Comparison of ENCODE assay signal across 1 cellular context in the genomic region with DNA sequence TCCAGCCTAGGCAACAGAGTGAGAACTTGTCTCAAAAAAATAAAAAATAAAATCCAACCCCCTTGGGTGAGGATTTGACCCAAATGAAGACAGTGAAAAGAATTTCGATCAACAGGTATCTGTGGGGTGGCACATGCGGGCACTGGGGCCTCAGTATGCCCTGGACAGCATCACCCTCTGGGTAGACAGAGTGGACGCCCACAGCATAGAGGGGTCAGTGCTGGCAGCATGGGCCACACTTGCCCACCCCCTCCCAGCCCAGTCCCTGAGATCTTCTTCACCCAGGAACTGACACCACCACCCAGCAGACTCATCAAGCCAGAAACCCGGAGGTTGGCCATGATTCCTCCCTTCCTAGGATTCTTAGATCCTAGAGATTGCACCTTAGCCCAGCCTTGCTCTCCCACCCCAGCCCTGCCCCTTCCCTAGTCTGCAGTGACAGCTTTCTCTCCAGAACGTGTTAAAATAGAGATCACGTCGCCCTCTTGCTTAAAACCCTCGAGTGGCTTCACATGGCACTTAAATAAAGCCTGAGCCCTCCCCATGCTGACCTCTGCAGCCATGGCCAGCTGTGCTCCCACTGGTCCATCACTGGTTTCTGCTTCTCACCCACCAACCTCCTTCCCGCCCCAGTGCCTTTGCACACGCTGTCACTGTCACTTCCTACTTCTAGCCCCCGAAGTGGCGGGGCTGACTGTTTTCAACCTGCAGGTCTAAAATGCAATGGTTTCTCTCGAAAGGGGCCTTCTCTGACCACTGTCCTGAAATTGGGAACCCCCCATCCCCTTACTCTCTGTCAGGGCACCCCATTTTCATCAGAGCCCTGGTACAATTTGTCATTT.
TF ChIP-seq lines count a peak whose summit lies in the region.

No MANE protein-coding gene starts in this region.

TF ChIP-seq in HEK293, 187 proteins besides CTCF, POLR2A, EP300 and RAD21 (continued from another document):
- TF ChIP-seq, protein P1, sequence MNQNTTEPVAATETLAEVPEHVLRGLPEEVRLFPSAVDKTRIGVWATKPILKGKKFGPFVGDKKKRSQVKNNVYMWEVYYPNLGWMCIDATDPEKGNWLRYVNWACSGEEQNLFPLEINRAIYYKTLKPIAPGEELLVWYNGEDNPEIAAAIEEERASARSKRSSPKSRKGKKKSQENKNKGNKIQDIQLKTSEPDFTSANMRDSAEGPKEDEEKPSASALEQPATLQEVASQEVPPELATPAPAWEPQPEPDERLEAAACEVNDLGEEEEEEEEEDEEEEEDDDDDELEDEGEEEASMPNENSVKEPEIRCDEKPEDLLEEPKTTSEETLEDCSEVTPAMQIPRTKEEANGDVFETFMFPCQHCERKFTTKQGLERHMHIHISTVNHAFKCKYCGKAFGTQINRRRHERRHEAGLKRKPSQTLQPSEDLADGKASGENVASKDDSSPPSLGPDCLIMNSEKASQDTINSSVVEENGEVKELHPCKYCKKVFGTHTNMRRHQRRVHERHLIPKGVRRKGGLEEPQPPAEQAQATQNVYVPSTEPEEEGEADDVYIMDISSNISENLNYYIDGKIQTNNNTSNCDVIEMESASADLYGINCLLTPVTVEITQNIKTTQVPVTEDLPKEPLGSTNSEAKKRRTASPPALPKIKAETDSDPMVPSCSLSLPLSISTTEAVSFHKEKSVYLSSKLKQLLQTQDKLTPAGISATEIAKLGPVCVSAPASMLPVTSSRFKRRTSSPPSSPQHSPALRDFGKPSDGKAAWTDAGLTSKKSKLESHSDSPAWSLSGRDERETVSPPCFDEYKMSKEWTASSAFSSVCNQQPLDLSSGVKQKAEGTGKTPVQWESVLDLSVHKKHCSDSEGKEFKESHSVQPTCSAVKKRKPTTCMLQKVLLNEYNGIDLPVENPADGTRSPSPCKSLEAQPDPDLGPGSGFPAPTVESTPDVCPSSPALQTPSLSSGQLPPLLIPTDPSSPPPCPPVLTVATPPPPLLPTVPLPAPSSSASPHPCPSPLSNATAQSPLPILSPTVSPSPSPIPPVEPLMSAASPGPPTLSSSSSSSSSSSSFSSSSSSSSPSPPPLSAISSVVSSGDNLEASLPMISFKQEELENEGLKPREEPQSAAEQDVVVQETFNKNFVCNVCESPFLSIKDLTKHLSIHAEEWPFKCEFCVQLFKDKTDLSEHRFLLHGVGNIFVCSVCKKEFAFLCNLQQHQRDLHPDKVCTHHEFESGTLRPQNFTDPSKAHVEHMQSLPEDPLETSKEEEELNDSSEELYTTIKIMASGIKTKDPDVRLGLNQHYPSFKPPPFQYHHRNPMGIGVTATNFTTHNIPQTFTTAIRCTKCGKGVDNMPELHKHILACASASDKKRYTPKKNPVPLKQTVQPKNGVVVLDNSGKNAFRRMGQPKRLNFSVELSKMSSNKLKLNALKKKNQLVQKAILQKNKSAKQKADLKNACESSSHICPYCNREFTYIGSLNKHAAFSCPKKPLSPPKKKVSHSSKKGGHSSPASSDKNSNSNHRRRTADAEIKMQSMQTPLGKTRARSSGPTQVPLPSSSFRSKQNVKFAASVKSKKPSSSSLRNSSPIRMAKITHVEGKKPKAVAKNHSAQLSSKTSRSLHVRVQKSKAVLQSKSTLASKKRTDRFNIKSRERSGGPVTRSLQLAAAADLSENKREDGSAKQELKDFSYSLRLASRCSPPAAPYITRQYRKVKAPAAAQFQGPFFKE (tag by site-specific recombination; IDR thresholded peaks at IDR 0.05; ENCODE audit: borderline replicate concordance), result no peak
- TF ChIP-seq, protein P2, sequence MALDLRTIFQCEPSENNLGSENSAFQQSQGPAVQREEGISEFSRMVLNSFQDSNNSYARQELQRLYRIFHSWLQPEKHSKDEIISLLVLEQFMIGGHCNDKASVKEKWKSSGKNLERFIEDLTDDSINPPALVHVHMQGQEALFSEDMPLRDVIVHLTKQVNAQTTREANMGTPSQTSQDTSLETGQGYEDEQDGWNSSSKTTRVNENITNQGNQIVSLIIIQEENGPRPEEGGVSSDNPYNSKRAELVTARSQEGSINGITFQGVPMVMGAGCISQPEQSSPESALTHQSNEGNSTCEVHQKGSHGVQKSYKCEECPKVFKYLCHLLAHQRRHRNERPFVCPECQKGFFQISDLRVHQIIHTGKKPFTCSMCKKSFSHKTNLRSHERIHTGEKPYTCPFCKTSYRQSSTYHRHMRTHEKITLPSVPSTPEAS (tag by site-specific recombination; IDR thresholded peaks at IDR 0.05), result no peak
- TF ChIP-seq, protein P3, sequence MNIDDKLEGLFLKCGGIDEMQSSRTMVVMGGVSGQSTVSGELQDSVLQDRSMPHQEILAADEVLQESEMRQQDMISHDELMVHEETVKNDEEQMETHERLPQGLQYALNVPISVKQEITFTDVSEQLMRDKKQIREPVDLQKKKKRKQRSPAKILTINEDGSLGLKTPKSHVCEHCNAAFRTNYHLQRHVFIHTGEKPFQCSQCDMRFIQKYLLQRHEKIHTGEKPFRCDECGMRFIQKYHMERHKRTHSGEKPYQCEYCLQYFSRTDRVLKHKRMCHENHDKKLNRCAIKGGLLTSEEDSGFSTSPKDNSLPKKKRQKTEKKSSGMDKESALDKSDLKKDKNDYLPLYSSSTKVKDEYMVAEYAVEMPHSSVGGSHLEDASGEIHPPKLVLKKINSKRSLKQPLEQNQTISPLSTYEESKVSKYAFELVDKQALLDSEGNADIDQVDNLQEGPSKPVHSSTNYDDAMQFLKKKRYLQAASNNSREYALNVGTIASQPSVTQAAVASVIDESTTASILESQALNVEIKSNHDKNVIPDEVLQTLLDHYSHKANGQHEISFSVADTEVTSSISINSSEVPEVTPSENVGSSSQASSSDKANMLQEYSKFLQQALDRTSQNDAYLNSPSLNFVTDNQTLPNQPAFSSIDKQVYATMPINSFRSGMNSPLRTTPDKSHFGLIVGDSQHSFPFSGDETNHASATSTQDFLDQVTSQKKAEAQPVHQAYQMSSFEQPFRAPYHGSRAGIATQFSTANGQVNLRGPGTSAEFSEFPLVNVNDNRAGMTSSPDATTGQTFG (tag by site-specific recombination; IDR thresholded peaks at IDR 0.05; ENCODE audit: borderline replicate concordance), result no peak
- TF ChIP-seq ZXDB (tag by site-specific recombination; IDR thresholded peaks at IDR 0.05) (no peak), ZNF202 (tag by site-specific recombination; IDR thresholded peaks at IDR 0.05; ENCODE audit: borderline replicate concordance) (no peak)
- TF ChIP-seq, protein P4, sequence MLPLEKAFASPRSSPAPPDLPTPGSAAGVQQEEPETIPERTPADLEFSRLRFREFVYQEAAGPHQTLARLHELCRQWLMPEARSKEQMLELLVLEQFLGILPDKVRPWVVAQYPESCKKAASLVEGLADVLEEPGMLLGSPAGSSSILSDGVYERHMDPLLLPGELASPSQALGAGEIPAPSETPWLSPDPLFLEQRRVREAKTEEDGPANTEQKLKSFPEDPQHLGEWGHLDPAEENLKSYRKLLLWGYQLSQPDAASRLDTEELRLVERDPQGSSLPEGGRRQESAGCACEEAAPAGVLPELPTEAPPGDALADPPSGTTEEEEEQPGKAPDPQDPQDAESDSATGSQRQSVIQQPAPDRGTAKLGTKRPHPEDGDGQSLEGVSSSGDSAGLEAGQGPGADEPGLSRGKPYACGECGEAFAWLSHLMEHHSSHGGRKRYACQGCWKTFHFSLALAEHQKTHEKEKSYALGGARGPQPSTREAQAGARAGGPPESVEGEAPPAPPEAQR (tag by site-specific recombination; IDR thresholded peaks at IDR 0.05), result no peak
TF ChIP-seq in HEK293: peak in this region for 4.
